Comparison of ENCODE assay signal across 22 cellular contexts in genomic region chr5:132838516-132839282, GRCh38. TPM values are rescaled to one million over a fixed set of nuclear protein-coding genes. Genes with fewer than 3 reads are reported as not detected.
DNase-seq lines count a peak whose midpoint lies in the region; ATAC-seq, FAIRE-seq and TF ChIP-seq lines count a peak whose summit lies in the region.
"Had no signal": no experiment of that assay in that cellular context is flagged by ENCODE, and none has a peak within 500 bp of the region (broad histone marks: within the 10 kb centered on the region; RNA-seq: fewer than 3 reads in every experiment).

No MANE protein-coding gene starts in this region.

- H4K20me1 ChIP-seq in BLaER1 treated with 17β-estradiol and CSF1 and Interleukin-3, amounts not matched to agents 10 nM and 100 nM, result no peaks in the 10 kb centered on the region
- no peaks in the 10 kb centered on the region for H4K20me1 ChIP-seq in astrocyte (ENCODE audit: insufficient read depth, low read length)
- H4K20me1 ChIP-seq in GM23338 (replicated peaks; ENCODE audit: insufficient read depth), result no peaks in the 10 kb centered on the region

- H3K9me3 Mint-ChIP-seq in astrocyte (ENCODE audit: unreplicated experiment) (peaks cover 2% of the 10 kb centered on the region), GM23338 (no peaks in the 10 kb centered on the region)
- H3K9me3 Mint-ChIP-seq in stimulated activated effector memory CD8-positive, alpha-beta T cell treated with anti-CD3 and anti-CD28 coated beads, Interleukin-12 subunit alpha, Interleukin-12 subunit beta, amount 100 ng/mL, for 72 hours, result no peaks in the 10 kb centered on the region
- H3K9me3 Mint-ChIP-seq: activated naive CD4-positive, alpha-beta T cell treated with anti-CD3 and anti-CD28 coated beads, Interleukin-2, amount 10 ng/mL, durations not matched to agents 7 days and 5 days; CD4-positive, alpha-beta memory T cell; dendritic cell treated with granulocyte-macrophage colony-stimulating factor and Interleukin-4, amounts not matched to agents 40 ng/mL and 50 ng/mL, for 4 days had no signal

- no peaks in the 10 kb centered on the region for H3F3A ChIP-seq in GM23338 (replicated peaks; ENCODE audit: low read depth)

- peak overlapping the region; percentile 55 for H3K27ac Mint-ChIP-seq in astrocyte (ENCODE audit: unreplicated experiment)
- peak overlapping the region; percentile 54 for H3K27ac Mint-ChIP-seq in stimulated activated effector memory CD8-positive, alpha-beta T cell treated with anti-CD3 and anti-CD28 coated beads, Interleukin-12 subunit alpha, Interleukin-12 subunit beta, amount 100 ng/mL, for 72 hours
- H3K27ac Mint-ChIP-seq in GM23338, result no peak overlapping the region
- H3K27ac Mint-ChIP-seq: activated naive CD4-positive, alpha-beta T cell treated with anti-CD3 and anti-CD28 coated beads, Interleukin-2, amount 10 ng/mL, durations not matched to agents 7 days and 5 days; CD4-positive, alpha-beta memory T cell had no signal

- H3K9me2 ChIP-seq in GM23338 (ENCODE audit: insufficient read depth), result no peaks in the 10 kb centered on the region

- 0 out of 22 replicates have a peak, but pooled peaks cover 0 to 5% (median 0%) of the 10 kb centered on the region in 11 experiments for H3K9me3 ChIP-seq in BLaER1 treated with 17β-estradiol and CSF1 and Interleukin-3, amounts not matched to agents 10 nM and 100 nM (replicated peaks in 1 of 11)
- no peaks in the 10 kb centered on the region for H3K9me3 ChIP-seq in astrocyte (ENCODE audit: insufficient read depth, low read depth, low read length)
- H3K9me3 ChIP-seq: thoracic aorta had no signal

- peak overlapping the region in 6 of 11 experiments; percentile 44 to 71 (median 67); a peak in 9 of 22 replicates for H3K9ac ChIP-seq in BLaER1 treated with 17β-estradiol and CSF1 and Interleukin-3, amounts not matched to agents 10 nM and 100 nM
- no peak overlapping the region for H3K9ac ChIP-seq in astrocyte (ENCODE audit: low read length)

- peaks cover under 1% of the 10 kb centered on the region for H3K27me3 Mint-ChIP-seq in astrocyte (ENCODE audit: low read depth, unreplicated experiment)
- H3K27me3 Mint-ChIP-seq in GM23338 (ENCODE audit: insufficient read depth, low read depth, poor library complexity), result peaks cover 2% of the 10 kb centered on the region
- H3K27me3 Mint-ChIP-seq: dendritic cell treated with granulocyte-macrophage colony-stimulating factor and Interleukin-4, amounts not matched to agents 40 ng/mL and 50 ng/mL, for 4 days had no signal

- no peaks in the 10 kb centered on the region for H3K36me3 Mint-ChIP-seq in astrocyte (ENCODE audit: low read depth, unreplicated experiment)
- H3K36me3 Mint-ChIP-seq in stimulated activated effector memory CD8-positive, alpha-beta T cell treated with anti-CD3 and anti-CD28 coated beads, Interleukin-12 subunit alpha, Interleukin-12 subunit beta, amount 100 ng/mL, for 72 hours, result no peaks in the 10 kb centered on the region
- no peaks in the 10 kb centered on the region for H3K36me3 Mint-ChIP-seq in GM23338 (ENCODE audit: low read depth)
- H3K36me3 Mint-ChIP-seq: activated naive CD4-positive, alpha-beta T cell treated with anti-CD3 and anti-CD28 coated beads, Interleukin-2, amount 10 ng/mL, durations not matched to agents 7 days and 5 days; CD4-positive, alpha-beta memory T cell had no signal

- H3K4me1 Mint-ChIP-seq in astrocyte (ENCODE audit: low read depth, unreplicated experiment), result peaks cover 14% of the 10 kb centered on the region
- H3K4me1 Mint-ChIP-seq in stimulated activated effector memory CD8-positive, alpha-beta T cell treated with anti-CD3 and anti-CD28 coated beads, Interleukin-12 subunit alpha, Interleukin-12 subunit beta, amount 100 ng/mL, for 72 hours, result no peaks in the 10 kb centered on the region
- H3K4me1 Mint-ChIP-seq in GM23338, result no peaks in the 10 kb centered on the region
- H3K4me1 Mint-ChIP-seq: activated naive CD4-positive, alpha-beta T cell treated with anti-CD3 and anti-CD28 coated beads, Interleukin-2, amount 10 ng/mL, durations not matched to agents 7 days and 5 days; CD4-positive, alpha-beta memory T cell had no signal

- H3K79me2 ChIP-seq in astrocyte (ENCODE audit: insufficient read depth, low read length), result no peaks in the 10 kb centered on the region
- no peaks in the 10 kb centered on the region for H3K79me2 ChIP-seq in GM23338 (replicated peaks; ENCODE audit: insufficient read depth)

- peaks cover 25 to 78% (median 65%) of the 10 kb centered on the region in 10 experiments for H3K4me1 ChIP-seq in BLaER1 treated with 17β-estradiol and CSF1 and Interleukin-3, amounts not matched to agents 10 nM and 100 nM
- peaks cover 14% of the 10 kb centered on the region for H3K4me1 ChIP-seq in astrocyte (ENCODE audit: insufficient read depth, low read length)
- no peaks in the 10 kb centered on the region for H3K4me1 ChIP-seq in GM23338 (ENCODE audit: insufficient read depth)

- H3K4me3 ChIP-seq in BLaER1 treated with 17β-estradiol and CSF1 and Interleukin-3, amounts not matched to agents 10 nM and 100 nM, result no peak overlapping the region
- no peak overlapping the region for H3K4me3 ChIP-seq in astrocyte (ENCODE audit: insufficient read depth, low read depth, low read length)
- no peak overlapping the region for H3K4me3 ChIP-seq in GM23338
- H3K4me3 ChIP-seq: thoracic aorta had no signal

- no peaks in the 10 kb centered on the region for H3K36me3 ChIP-seq in BLaER1 treated with 17β-estradiol and CSF1 and Interleukin-3, amounts not matched to agents 10 nM and 100 nM
- H3K36me3 ChIP-seq in astrocyte (ENCODE audit: insufficient read depth, low read length) (no peaks in the 10 kb centered on the region), GM23338 (ENCODE audit: insufficient read depth) (no peaks in the 10 kb centered on the region)
- H3K36me3 ChIP-seq: thoracic aorta had no signal

- no peak for FAIRE-seq in astrocyte (lab: Jason Lieb, UNC)

- peak overlapping the region in 10 of 11 experiments; percentile 62 to 90 (median 78); a peak in 18 of 22 replicates for H3K4me2 ChIP-seq in BLaER1 treated with 17β-estradiol and CSF1 and Interleukin-3, amounts not matched to agents 10 nM and 100 nM
- H3K4me2 ChIP-seq in astrocyte (ENCODE audit: low read length) (no peak overlapping the region), GM23338 (no peak overlapping the region)

- no peaks in the 10 kb centered on the region for H3K27me3 ChIP-seq in BLaER1 treated with 17β-estradiol and CSF1 and Interleukin-3, amounts not matched to agents 10 nM and 100 nM
- H3K27me3 ChIP-seq in astrocyte (ENCODE audit: insufficient read depth, low read length) (no peaks in the 10 kb centered on the region), GM23338 (ENCODE audit: insufficient read depth) (no peaks in the 10 kb centered on the region)

- H3K4me3 Mint-ChIP-seq in astrocyte (ENCODE audit: unreplicated experiment) (no peak overlapping the region), GM23338 (no peak overlapping the region)
- no peak overlapping the region for H3K4me3 Mint-ChIP-seq in stimulated activated effector memory CD8-positive, alpha-beta T cell treated with anti-CD3 and anti-CD28 coated beads, Interleukin-12 subunit alpha, Interleukin-12 subunit beta, amount 100 ng/mL, for 72 hours
- H3K4me3 Mint-ChIP-seq: activated naive CD4-positive, alpha-beta T cell treated with anti-CD3 and anti-CD28 coated beads, Interleukin-2, amount 10 ng/mL, durations not matched to agents 7 days and 5 days; CD4-positive, alpha-beta memory T cell; dendritic cell treated with granulocyte-macrophage colony-stimulating factor and Interleukin-4, amounts not matched to agents 40 ng/mL and 50 ng/mL, for 4 days had no signal

- ATAC-seq in left lobe of liver (peak; percentile 55), GM23338 (no peak), GM21619 (IDR thresholded peaks at IDR 0.05; ENCODE audit: unreplicated experiment) (no peak)
- ATAC-seq in stimulated activated effector memory CD8-positive, alpha-beta T cell treated with anti-CD3 and anti-CD28 coated beads, Interleukin-12 subunit alpha, Interleukin-12 subunit beta, amount 100 ng/mL, for 72 hours, result no peak

- H2AFZ ChIP-seq in astrocyte (ENCODE audit: low read depth, low read length), result no peak overlapping the region
- no peak overlapping the region for H2AFZ ChIP-seq in GM23338

- H3K27ac ChIP-seq in BLaER1 treated with 17β-estradiol and CSF1 and Interleukin-3, amounts not matched to agents 10 nM and 100 nM, result peak overlapping the region; percentile 65 to 89 (median 79); a peak in 20 of 22 replicates
- H3K27ac ChIP-seq in astrocyte (ENCODE audit: low read depth, low read length) (no peak overlapping the region), GM23338 (ENCODE audit: low read depth) (no peak overlapping the region)
- H3K27ac ChIP-seq: thoracic aorta had no signal

- no peak for TF ChIP-seq CTCF in astrocyte (IDR thresholded peaks at IDR 0.05; ENCODE audit: insufficient read depth, low read depth, low read length)
- no peak for TF ChIP-seq CTCF in GM23338 (conservative IDR thresholded peaks at IDR 0.05; ENCODE audit: low read depth in 2 of 2)

- no peak for DNase-seq in astrocyte (ENCODE audit: low read depth)
- DNase-seq in left lobe of liver (ENCODE audit: low spot score), result peak; percentile 81
- DNase-seq in stimulated activated effector memory CD8-positive, alpha-beta T cell treated with anti-CD3 and anti-CD28 coated beads, Interleukin-12 subunit alpha, Interleukin-12 subunit beta, amount 100 ng/mL, for 72 hours (ENCODE audit: low spot score in 2 of 2), result no peak
- DNase-seq in NCI-H1694 (lab: John Stamatoyannopoulos, UW), result no peak
- DNase-seq in GM23338 (ENCODE audit: low spot score), result no peak
- DNase-seq in stimulated activated CD4-positive, alpha-beta T cell treated with anti-CD3 and anti-CD28 coated beads, Interleukin-15, amount 100 ng/mL, for 24 hours, result no peak
- DNase-seq: activated naive CD4-positive, alpha-beta T cell treated with anti-CD3 and anti-CD28 coated beads, Interleukin-2, amount 10 ng/mL, durations not matched to agents 7 days and 5 days; activated T-cell treated with anti-CD3 and anti-CD28 coated beads, Interleukin-2, amount 50 U/mL, for 1 hour; CD4-positive, alpha-beta memory T cell; DMS79; NCI-H187; NCI-H345; occipital lobe; stimulated activated CD4-positive, alpha-beta T cell treated with anti-CD3 and anti-CD28 coated beads, Interleukin-2, amount 100 ng/mL, for 48 hours; SW 1271 had no signal

RNA-seq across cellular contexts. Expression of gene SHROOM1, which starts 8.3 kb away (rescaled TPM):
- total RNA-seq in astrocyte, result 5.0 TPM in 2 replicates
- 41.3 TPM for total RNA-seq in left lobe of liver
- 4.3 and 5.4 TPM in 2 replicates for total RNA-seq in GM23338 (2014; rRNA removed; shearing (Covaris generic))
- 2.5 and 2.6 TPM in 2 replicates for polyA plus RNA-seq in GM23338 (2016; fragmentation: Nextera tagmentation; extraction: Ambion mirVana)
- polyA plus RNA-seq: CD4-positive, alpha-beta memory T cell had no signal

RNA-seq across cellular contexts. Expression of gene SOWAHA, which starts 25.6 kb away (rescaled TPM):
- total RNA-seq in astrocyte (0.10 and 0.20 TPM in 2 replicates), left lobe of liver (1.7 TPM)
- total RNA-seq in GM23338 (2014; rRNA removed; shearing (Covaris generic)), result 0.52 and 0.93 TPM in 2 replicates
- 0.18 TPM in 1 of 2 replicates, not detected in the other for polyA plus RNA-seq in GM23338 (2016; fragmentation: Nextera tagmentation; extraction: Ambion mirVana)
- total RNA-seq: A673; CD4-positive, alpha-beta memory T cell; mononuclear cell had no signal

RNA-seq across cellular contexts. Expression of gene GDF9, which starts 27.6 kb away (rescaled TPM):
- total RNA-seq in astrocyte, result 0.34 and 0.46 TPM in 2 replicates
- total RNA-seq in left lobe of liver, result 0.15 TPM
- total RNA-seq in GM23338 (2014; rRNA removed; shearing (Covaris generic)), result 0.14 and 0.66 TPM in 2 replicates
- polyA plus RNA-seq in GM23338 (2016; fragmentation: Nextera tagmentation; extraction: Ambion mirVana), result 0.11 and 0.37 TPM in 2 replicates
- total RNA-seq: M059J, thoracic aorta had no signal

RNA-seq across cellular contexts. Expression of gene UQCRQ, which starts 27.7 kb away (rescaled TPM):
- total RNA-seq in astrocyte, result 382 and 409 TPM in 2 replicates
- total RNA-seq in left lobe of liver, result 727 TPM
- total RNA-seq in GM23338 (2014; rRNA removed; shearing (Covaris generic)), result 104 and 115 TPM in 2 replicates
- polyA plus RNA-seq in GM23338 (2016; fragmentation: Nextera tagmentation; extraction: Ambion mirVana), result 1,308 and 1,495 TPM in 2 replicates

RNA-seq across cellular contexts. Expression of gene LEAP2, which starts 34.8 kb away (rescaled TPM):
- 0.27 and 0.31 TPM in 2 replicates for total RNA-seq in astrocyte
- 168 TPM for total RNA-seq in left lobe of liver
- total RNA-seq in GM23338 (2014; rRNA removed; shearing (Covaris generic)), result 0.54 and 1.8 TPM in 2 replicates
- 1.5 and 1.6 TPM in 2 replicates for polyA plus RNA-seq in GM23338 (2016; fragmentation: Nextera tagmentation; extraction: Ambion mirVana)

Comparison
In these comparisons a context has a peak if more than half of its experiments do, and no peak if none do; other contexts are left out.
1. H3K27ac ChIP-seq: peak in BLaER1 treated with 17β-estradiol and CSF1 and Interleukin-3, amounts not matched to agents 10 nM and 100 nM (11 of 11); none in astrocyte (single experiment) and GM23338 (single experiment).
2. H3K4me2 ChIP-seq: peak in BLaER1 treated with 17β-estradiol and CSF1 and Interleukin-3, amounts not matched to agents 10 nM and 100 nM (10 of 11); none in astrocyte (single experiment) and GM23338 (single experiment).